In genomic region chr16:72814226-72814625, GRCh38 we compare ENCODE assay signal across 25 cellular contexts.
A peak's percentile ranks its signal among the peaks of the same experiment; 100 is the strongest.
DNase-seq lines count a peak whose midpoint lies in the region; TF ChIP-seq lines count a peak whose summit lies in the region.
"Had no signal": no experiment of that assay in that cellular context is flagged by ENCODE, and none has a peak within 500 bp of the region (broad histone marks: within the 10 kb centered on the region; RNA-seq: fewer than 3 reads in every experiment).

No MANE protein-coding gene starts in this region.

- intact Hi-C loops in breast epithelium (cut with DNase I; ENCODE audit: low total_unique reads), result no loop called here

- H3K36me3 ChIP-seq in BLaER1, result no peaks in the 10 kb centered on the region
- H3K36me3 ChIP-seq in kidney epithelial cell (ENCODE audit: control insufficient read depth, insufficient read depth, low read length), result peaks cover 1% of the 10 kb centered on the region
- H3K36me3 ChIP-seq in breast epithelium, result no peaks in the 10 kb centered on the region
- peaks cover 0 to 24% (median 0%) of the 10 kb centered on the region in 3 donors for H3K36me3 ChIP-seq in tibial nerve
- peaks cover 14% of the 10 kb centered on the region for H3K36me3 ChIP-seq in WERI-Rb-1

- no peak for TF ChIP-seq EP300 in tibial nerve (IDR thresholded peaks at IDR 0.05)

- DNase-seq in HT1080 (ENCODE audit: low read depth) (peak; percentile 37), kidney epithelial cell (ENCODE audit: low read depth) (peak; percentile 38), renal cortical epithelial cell (ENCODE audit: low read depth) (peak; percentile 71), breast epithelium (ENCODE audit: low spot score in 2 of 2) (no peak), tibial nerve (ENCODE audit: low spot score in 2 of 2) (no peak), WERI-Rb-1 (no peak)
- DNase-seq: C1 segment of cervical spinal cord; CD4-positive, alpha-beta memory T cell; COR-L47; DMS53; H9; NCI-H1048; NCI-H1417; NCI-H187; NCI-H2081 treated with DMSO at 0.1 percent for 48 hours; NCI-H2171; NCI-H226; NCI-H510A; NCI-H69; Right ventricle myocardium superior; RPMI8226 had no signal

- H3K27ac ChIP-seq in BLaER1 (no peak overlapping the region), breast epithelium (no peak overlapping the region), tibial nerve (no peak overlapping the region), WERI-Rb-1 (no peak overlapping the region)
- H3K27ac ChIP-seq: KMS-11, SJSA1 had no signal

- peaks cover 43% of the 10 kb centered on the region for H3K4me1 ChIP-seq in BLaER1
- no peaks in the 10 kb centered on the region for H3K4me1 ChIP-seq in breast epithelium
- H3K4me1 ChIP-seq in tibial nerve, result peaks cover 0 to 12% (median 0%) of the 10 kb centered on the region in 4 donors

- H3K4me2 ChIP-seq in BLaER1, result peak overlapping the region; percentile 87
- H3K4me2 ChIP-seq: GM23338, KMS-11 had no signal

- H4K20me1 ChIP-seq in BLaER1, result no peaks in the 10 kb centered on the region

- H3K9me3 ChIP-seq in BLaER1 (no peaks in the 10 kb centered on the region), breast epithelium (no peaks in the 10 kb centered on the region), tibial nerve (no peaks in the 10 kb centered on the region), WERI-Rb-1 (ENCODE audit: severe bottlenecking) (no peaks in the 10 kb centered on the region)
- H3K9me3 ChIP-seq: SJSA1 had no signal

- H3K9ac ChIP-seq in BLaER1, result no peak overlapping the region
- H3K9ac ChIP-seq: KMS-11 had no signal

- H3K27me3 ChIP-seq in BLaER1 (no peaks in the 10 kb centered on the region), kidney epithelial cell (ENCODE audit: control insufficient read depth, insufficient read depth, low read length) (no peaks in the 10 kb centered on the region), breast epithelium (no peaks in the 10 kb centered on the region), tibial nerve (no peaks in the 10 kb centered on the region), WERI-Rb-1 (ENCODE audit: insufficient read depth, low read depth, severe bottlenecking) (no peaks in the 10 kb centered on the region)
- H3K27me3 ChIP-seq: SJSA1 had no signal

- H3K4me3 ChIP-seq in BLaER1 (no peak overlapping the region), kidney epithelial cell (ENCODE audit: low read depth, low read length) (no peak overlapping the region), breast epithelium (no peak overlapping the region), tibial nerve (no peak overlapping the region), WERI-Rb-1 (ENCODE audit: low read depth, low read length) (no peak overlapping the region)
- H3K4me3 ChIP-seq: GM23338, SJSA1 had no signal

- TF ChIP-seq CTCF in kidney epithelial cell (IDR thresholded peaks at IDR 0.05; ENCODE audit: insufficient read depth, low read length, poor library complexity, severe bottlenecking) (no peak), breast epithelium (IDR thresholded peaks at IDR 0.05) (no peak), tibial nerve (IDR thresholded peaks at IDR 0.05) (no peak), WERI-Rb-1 (IDR thresholded peaks at IDR 0.05; ENCODE audit: low read depth, low read length) (no peak)

- TF ChIP-seq POLR2A in breast epithelium (IDR thresholded peaks at IDR 0.05) (no peak), tibial nerve (IDR thresholded peaks at IDR 0.05) (no peak)

- WGBS in tibial nerve, 2 donors, result 49 to 69% methylated on average over 2 of the region's 2 CpGs

Comparison
In these comparisons a context has a peak if more than half of its experiments do, and no peak if none do; other contexts are left out.
1. DNase-seq: peak in HT1080 (single experiment), kidney epithelial cell (single experiment) and renal cortical epithelial cell (single experiment); none in breast epithelium (0 of 2), tibial nerve (0 of 2) and WERI-Rb-1 (single experiment).